ENCODE assay signal across 14 cellular contexts in genomic region chr18:80127635-80128034, GRCh38. TPM values are rescaled to one million over a fixed set of nuclear protein-coding genes. Genes with fewer than 3 reads are reported as not detected.
A peak's percentile ranks its signal among the peaks of the same experiment; 100 is the strongest.
DNase-seq lines count a peak whose midpoint lies in the region; ATAC-seq, FAIRE-seq and TF ChIP-seq lines count a peak whose summit lies in the region.
"Had no signal": no experiment of that assay in that cellular context is flagged by ENCODE, and none has a peak within 500 bp of the region (broad histone marks: within the 10 kb centered on the region; RNA-seq: fewer than 3 reads in every experiment).

No MANE protein-coding gene starts in this region.

- peaks cover 82% of the 10 kb centered on the region for H3K79me2 ChIP-seq in keratinocyte (ENCODE audit: control insufficient read depth, insufficient read depth, low read length)

- H3K4me1 ChIP-seq in keratinocyte (ENCODE audit: control insufficient read depth, extremely low read depth, insufficient read depth, low read length) = peaks cover 15% of the 10 kb centered on the region

- FAIRE-seq in keratinocyte (lab: Jason Lieb, UNC) = peak; percentile 17
- FAIRE-seq: H54 had no signal

- no peak overlapping the region for H3K4me2 ChIP-seq in keratinocyte (ENCODE audit: control insufficient read depth, extremely low read depth, insufficient read depth, low read depth, low read length)
- H3K4me2 ChIP-seq: BLaER1 treated with 17β-estradiol and CSF1 and Interleukin-3, amounts not matched to agents 10 nM and 100 nM had no signal

- H3K27ac Mint-ChIP-seq in stimulated activated naive CD8-positive, alpha-beta T cell treated with anti-CD3 and anti-CD28 coated beads, Interleukin-15, Interleukin-2, amounts not matched to agents 100 ng/mL and 50 ng/mL, for 24 hours = peak overlapping the region; percentile 81
- peak overlapping the region in 6 of 10 donors; percentile 6 to 91 (median 48) for H3K27ac Mint-ChIP-seq in naive thymus-derived CD8-positive, alpha-beta T cell

- no peaks in the 10 kb centered on the region for H3K9me1 ChIP-seq in keratinocyte (ENCODE audit: control insufficient read depth, extremely low read depth, insufficient read depth, low read length)

- H3K27me3 ChIP-seq in keratinocyte (ENCODE audit: control insufficient read depth, extremely low read depth, insufficient read depth, low read length) = no peaks in the 10 kb centered on the region
- H3K27me3 ChIP-seq: BLaER1 treated with 17β-estradiol and CSF1 and Interleukin-3, amounts not matched to agents 10 nM and 100 nM had no signal

- H3K36me3 Mint-ChIP-seq in stimulated activated naive CD8-positive, alpha-beta T cell treated with anti-CD3 and anti-CD28 coated beads, Interleukin-15, Interleukin-2, amounts not matched to agents 100 ng/mL and 50 ng/mL, for 24 hours (ENCODE audit: low read depth) = peaks cover 58% of the 10 kb centered on the region
- peaks cover 4 to 22% (median 16%) of the 10 kb centered on the region in 3 donors for H3K36me3 Mint-ChIP-seq in naive thymus-derived CD8-positive, alpha-beta T cell

- H3K27ac ChIP-seq in keratinocyte (ENCODE audit: control insufficient read depth, insufficient read depth, low read length) = no peak overlapping the region
- H3K27ac ChIP-seq: BLaER1 treated with 17β-estradiol and CSF1 and Interleukin-3, amounts not matched to agents 10 nM and 100 nM; HL-60 had no signal

- H3K27me3 Mint-ChIP-seq in stimulated activated naive CD8-positive, alpha-beta T cell treated with anti-CD3 and anti-CD28 coated beads, Interleukin-15, Interleukin-2, amounts not matched to agents 100 ng/mL and 50 ng/mL, for 24 hours = no peaks in the 10 kb centered on the region
- no peaks in the 10 kb centered on the region for H3K27me3 Mint-ChIP-seq in naive thymus-derived CD8-positive, alpha-beta T cell
- H3K27me3 Mint-ChIP-seq: CD4-positive, CD25-positive, alpha-beta regulatory T cell had no signal

- no peaks in the 10 kb centered on the region for H3K9me3 ChIP-seq in keratinocyte (ENCODE audit: control insufficient read depth, low read depth, low read length)

- no peak overlapping the region for H3K4me3 Mint-ChIP-seq in stimulated activated naive CD8-positive, alpha-beta T cell treated with anti-CD3 and anti-CD28 coated beads, Interleukin-15, Interleukin-2, amounts not matched to agents 100 ng/mL and 50 ng/mL, for 24 hours
- peak overlapping the region in 6 of 10 donors; percentile 0 to 75 (median 54) for H3K4me3 Mint-ChIP-seq in naive thymus-derived CD8-positive, alpha-beta T cell
- H3K4me3 Mint-ChIP-seq: CD4-positive, CD25-positive, alpha-beta regulatory T cell had no signal

- no peak for DNase-seq in stimulated activated naive CD8-positive, alpha-beta T cell treated with anti-CD3 and anti-CD28 coated beads, Interleukin-15, Interleukin-2, amounts not matched to agents 100 U/mL and 50 U/mL, for 24 hours
- no peak for DNase-seq in keratinocyte (ENCODE audit: low read depth, low spot score)
- DNase-seq in naive thymus-derived CD8-positive, alpha-beta T cell = no peak
- DNase-seq in NCI-H748 treated with DMSO at 0.1 percent for 48 hours (lab: John Stamatoyannopoulos, UW) = no peak
- no peak for DNase-seq in dedifferentiated amniotic fluid mesenchymal stem cell (ENCODE audit: extremely low spot score)
- DNase-seq: ACHN; CD4-positive, CD25-positive, alpha-beta regulatory T cell; DMS53; GF-D8 had no signal

- no peak overlapping the region for H2AFZ ChIP-seq in keratinocyte (ENCODE audit: control insufficient read depth, low read length)

- dilution Hi-C loops in keratinocyte (cut with MboI; ENCODE audit: extremely low pct_ligation_motif_present, low sequenced_read_pairs) = no loop called here

- peaks cover 10% of the 10 kb centered on the region for H4K20me1 ChIP-seq in keratinocyte (ENCODE audit: control insufficient read depth, extremely low read depth, insufficient read depth, low read length)

- no peak for TF ChIP-seq CTCF in keratinocyte (optimal IDR thresholded peaks at IDR 0.05 in 1 of 3, IDR thresholded peaks at IDR 0.05 in 1 of 3, conservative IDR thresholded peaks at IDR 0.05 in 1 of 3; ENCODE audit: extremely low read depth in 1 of 3, insufficient read depth in 2 of 3, low read length in 3 of 3)

- H3K4me3 ChIP-seq in keratinocyte (ENCODE audit: control insufficient read depth in 2 of 3, extremely low read depth in 1 of 3, insufficient read depth in 2 of 3, low read depth in 1 of 3, low read length in 3 of 3) = no peak overlapping the region
- H3K4me3 ChIP-seq: BLaER1 treated with 17β-estradiol and CSF1 and Interleukin-3, amounts not matched to agents 10 nM and 100 nM had no signal

- no peaks in the 10 kb centered on the region for H3K9me3 Mint-ChIP-seq in stimulated activated naive CD8-positive, alpha-beta T cell treated with anti-CD3 and anti-CD28 coated beads, Interleukin-15, Interleukin-2, amounts not matched to agents 100 ng/mL and 50 ng/mL, for 24 hours
- H3K9me3 Mint-ChIP-seq in naive thymus-derived CD8-positive, alpha-beta T cell = peaks cover 0 to 6% (median 0%) of the 10 kb centered on the region in 9 donors

- H3K36me3 ChIP-seq in keratinocyte (ENCODE audit: control insufficient read depth in 2 of 2, extremely low read depth in 1 of 2, insufficient read depth in 2 of 2, low read length in 2 of 2) = peaks cover 4 to 5% of the 10 kb centered on the region in 2 experiments

- ATAC-seq in stimulated activated naive CD8-positive, alpha-beta T cell treated with anti-CD3 and anti-CD28 coated beads, Interleukin-15, Interleukin-2, amounts not matched to agents 100 U/mL and 50 U/mL, for 24 hours = no peak
- no peak for ATAC-seq in naive thymus-derived CD8-positive, alpha-beta T cell
- ATAC-seq in GM18517 (IDR thresholded peaks at IDR 0.05; ENCODE audit: unreplicated experiment) = no peak

- H3K4me1 Mint-ChIP-seq in stimulated activated naive CD8-positive, alpha-beta T cell treated with anti-CD3 and anti-CD28 coated beads, Interleukin-15, Interleukin-2, amounts not matched to agents 100 ng/mL and 50 ng/mL, for 24 hours (ENCODE audit: low read depth) = peaks cover 39% of the 10 kb centered on the region
- peaks cover 29 to 65% (median 59%) of the 10 kb centered on the region in 4 donors for H3K4me1 Mint-ChIP-seq in naive thymus-derived CD8-positive, alpha-beta T cell

- POLR2A ChIA-PET in naive thymus-derived CD8-positive, alpha-beta T cell (lab: Charles Lee) = no interaction called here

- no peak overlapping the region for H3K9ac ChIP-seq in keratinocyte (ENCODE audit: control insufficient read depth, extremely low read depth, insufficient read depth, low read length)
- H3K9ac ChIP-seq: BLaER1 treated with 17β-estradiol and CSF1 and Interleukin-3, amounts not matched to agents 10 nM and 100 nM had no signal

RNA-seq across cellular contexts. Expression of gene ADNP2, which starts 18.6 kb away (rescaled TPM):
- polyA plus RNA-seq in keratinocyte = 7.7 to 11.7 TPM (median 11.3 TPM) in 3 replicates
- polyA plus RNA-seq in keratinocyte (2011; ENCODE audit: low read depth) = 16.2 TPM
- 6.2 and 7.7 TPM in 2 replicates for polyA plus RNA-seq in keratinocyte (2011; cell fraction: cytosol; rRNA removed)
- 16.1 and 16.5 TPM in 2 replicates for polyA plus RNA-seq in keratinocyte (2011; cell fraction: nucleus; rRNA removed)
- 12.2 and 12.4 TPM in 2 replicates for polyA plus RNA-seq in keratinocyte (2012; ENCODE audit: low replicate concordance)
- polyA minus RNA-seq in keratinocyte = 15.5 to 25.3 TPM (median 18.5 TPM) in 3 replicates
- 8.8 TPM for polyA minus RNA-seq in keratinocyte (2011; cell fraction: cytosol; rRNA and poly(A)+ RNA removed)
- polyA minus RNA-seq in keratinocyte (2011; cell fraction: nucleus; rRNA and poly(A)+ RNA removed) = 13.4 and 20.8 TPM in 2 replicates
- 10 to 100 TPM; 22.7 to 25.5 TPM for total RNA-seq in naive thymus-derived CD8-positive, alpha-beta T cell
- polyA plus RNA-seq in naive thymus-derived CD8-positive, alpha-beta T cell = 10 to 100 TPM in 1 of 3 donors, 1 to 10 TPM in 2; 8.1 to 11.7 (median 9.2) TPM
